28 cellular contexts compared by ENCODE assay signal in genomic region chr13:21964686-21965085, GRCh38.
"Had no signal": no experiment of that assay in that cellular context is flagged by ENCODE, and none has a peak within 500 bp of the region (broad histone marks: within the 10 kb centered on the region; RNA-seq: fewer than 3 reads in every experiment).

No MANE protein-coding gene starts in this region.

- H3K4me1 Mint-ChIP-seq: naive thymus-derived CD8-positive, alpha-beta T cell; nephron; neural progenitor cell; stimulated activated memory B cell treated with anti-CD40 and anti-IgM and Interleukin-4, amounts not matched to agents 10 μg/mL and 1 μg/mL and 100 μg/mL, for 72 hours; stimulated activated naive CD8-positive, alpha-beta T cell treated with anti-CD3 and anti-CD28 coated beads, Interleukin-15, amount 100 ng/mL, for 72 hours had no signal

- ATAC-seq: left colon; left lung; lower lobe of right lung; naive thymus-derived CD8-positive, alpha-beta T cell; right cardiac atrium; sciatic nerve; stimulated activated memory B cell treated with anti-CD40 and anti-IgM and Interleukin-4, amounts not matched to agents 10 μg/mL and 1 μg/mL and 100 μg/mL, for 72 hours; stimulated activated naive CD8-positive, alpha-beta T cell treated with anti-CD3 and anti-CD28 coated beads, Interleukin-15, amount 100 ng/mL, for 72 hours had no signal

- H3K27me3 Mint-ChIP-seq: stimulated activated naive CD8-positive, alpha-beta T cell treated with anti-CD3 and anti-CD28 coated beads, Interleukin-15, amount 100 ng/mL, for 72 hours; type B pancreatic cell had no signal

- DNase-seq: hippocampal formation; kidney glomerular epithelial cell; left colon; left lung; lower lobe of right lung; mammary epithelial cell; mesenchymal stem cell; naive thymus-derived CD8-positive, alpha-beta T cell; ovary; retina; right cardiac atrium; small intestine; spleen; stimulated activated CD4-positive, alpha-beta T cell treated with anti-CD3 and anti-CD28 coated beads, Interleukin-1b, Interleukin-23, amount 100 ng/mL, for 48 hours; stimulated activated CD4-positive, alpha-beta T cell treated with anti-CD3 and anti-CD28 coated beads, Interleukin-2, amount 100 ng/mL, for 48 hours; stimulated activated CD4-positive, alpha-beta T cell treated with anti-CD3 and anti-CD28 coated beads, Interleukin-4, amount 100 ng/mL, for 4 hours; stimulated activated CD8-positive, alpha-beta memory T cell treated with anti-CD3 and anti-CD28 coated beads, Interleukin-4, amount 100 ng/mL, for 48 hours; stimulated activated naive CD4-positive, alpha-beta T cell treated with Interleukin-2 at 50 U/mL for 16 hours; stimulated activated naive CD8-positive, alpha-beta T cell treated with anti-CD3 and anti-CD28 coated beads, Interleukin-15, amount 100 ng/mL, for 72 hours; substantia nigra; uterus had no signal

- H3K4me3 Mint-ChIP-seq: naive thymus-derived CD8-positive, alpha-beta T cell; nephron; neural progenitor cell; stimulated activated memory B cell treated with anti-CD40 and anti-IgM and Interleukin-4, amounts not matched to agents 10 μg/mL and 1 μg/mL and 100 μg/mL, for 72 hours; stimulated activated naive CD8-positive, alpha-beta T cell treated with anti-CD3 and anti-CD28 coated beads, Interleukin-15, amount 100 ng/mL, for 72 hours; type B pancreatic cell had no signal

- H3K4me3 ChIP-seq: left lung, lower lobe of right lung, neural progenitor cell, ovary, prostate gland, spleen, tibial nerve, uterus had no signal

- H3K36me3 ChIP-seq: left lung, lower lobe of right lung, neural progenitor cell, ovary, prostate gland, spleen, tibial nerve, uterus had no signal

- H3K9me3 Mint-ChIP-seq: type B pancreatic cell had no signal

- H3K36me3 Mint-ChIP-seq: neural progenitor cell; stimulated activated memory B cell treated with anti-CD40 and anti-IgM and Interleukin-4, amounts not matched to agents 10 μg/mL and 1 μg/mL and 100 μg/mL, for 72 hours; type B pancreatic cell had no signal

- H3K9me3 ChIP-seq: lower lobe of right lung, ovary, prostate gland, uterus had no signal

- H3K27me3 ChIP-seq: left lung, neural progenitor cell, ovary, spleen, tibial nerve, uterus had no signal

- H3K27ac ChIP-seq: left lung, lower lobe of right lung, neural progenitor cell, ovary, prostate gland, spleen, tibial nerve, uterus had no signal

- H3K27ac Mint-ChIP-seq: naive thymus-derived CD8-positive, alpha-beta T cell; nephron; neural progenitor cell; stimulated activated memory B cell treated with anti-CD40 and anti-IgM and Interleukin-4, amounts not matched to agents 10 μg/mL and 1 μg/mL and 100 μg/mL, for 72 hours; stimulated activated naive CD8-positive, alpha-beta T cell treated with anti-CD3 and anti-CD28 coated beads, Interleukin-15, amount 100 ng/mL, for 72 hours; type B pancreatic cell had no signal
